Comparison of ENCODE assay signal across 7 cellular contexts in the genomic region with DNA sequence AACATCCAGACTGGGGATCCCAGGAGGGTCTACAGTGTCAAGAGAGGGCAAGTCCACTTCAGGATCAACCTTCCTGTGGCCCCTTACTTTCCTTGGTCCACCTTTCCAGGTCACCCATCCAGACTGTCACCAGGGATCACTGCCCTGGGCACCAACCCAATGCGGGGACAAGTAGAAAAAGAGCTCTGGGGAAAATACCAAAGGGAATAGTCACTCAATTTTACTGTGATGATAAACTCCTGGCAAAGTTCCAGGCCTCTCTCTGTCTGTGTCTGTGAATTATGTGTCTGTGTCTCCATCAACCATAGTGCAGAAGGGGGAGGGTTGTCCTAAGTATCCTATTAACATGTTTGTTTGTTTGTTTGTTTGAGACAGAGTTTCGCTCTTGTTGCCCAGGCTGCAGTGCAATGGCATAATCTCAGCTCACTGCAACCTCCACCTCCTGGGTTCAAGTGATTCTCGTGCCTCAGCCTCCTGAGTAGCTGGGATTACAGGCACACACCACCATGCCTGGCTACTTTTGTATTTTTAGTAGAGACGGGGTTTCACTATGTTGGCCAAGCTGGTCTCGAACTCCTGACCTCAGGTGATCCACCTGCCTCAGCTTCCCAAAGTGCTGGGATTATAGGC. TPM values are rescaled to one million over a fixed set of nuclear protein-coding genes. Genes with fewer than 3 reads are reported as not detected.
DNase-seq lines count a peak whose midpoint lies in the region; TF ChIP-seq lines count a peak whose summit lies in the region.
"Not testable (repeated sequence)": the region's sequence is repeated elsewhere in the genome, so short reads cannot be mapped to it uniquely, and the experiment has no call there.

No MANE protein-coding gene starts in this region.

- H3K9ac ChIP-seq in HUES6 (ENCODE audit: low read length) = peak overlapping the region; percentile 56
- H3K9ac ChIP-seq in endodermal cell (ENCODE audit: extremely low read depth, low read length, poor library complexity, severe bottlenecking) = not testable (repeated sequence)

- H3K9me3 Mint-ChIP-seq in endodermal cell = not testable (repeated sequence)

- H3K4me3 ChIP-seq in HUES6 (ENCODE audit: low read depth, low read length); endodermal cell (ENCODE audit: low read length); osteoblast (ENCODE audit: insufficient read depth, low read length): not testable (repeated sequence)

- whole genome bisulfite sequencing in endodermal cell (ENCODE audit: insufficient coverage in 1 of 2, insufficient read length in 1 of 2), 2 experiments = 90 to 95% methylated on average over 3 to 5 of the region's 5 CpGs

- peaks cover 19% of the 10 kb centered on the region for H3K36me3 Mint-ChIP-seq in endodermal cell (ENCODE audit: low read depth)

- not testable (repeated sequence) for H3K27me3 ChIP-seq in HUES6 (ENCODE audit: control insufficient read depth, insufficient read depth, low read length); endodermal cell (ENCODE audit: control insufficient read depth, insufficient read depth, low read length, poor library complexity, severe bottlenecking); osteoblast (ENCODE audit: insufficient read depth, low read length)

- H3K4me2 ChIP-seq in osteoblast (ENCODE audit: insufficient read depth, low read length) = not testable (repeated sequence)

- H3K4me1 Mint-ChIP-seq in endodermal cell = peaks cover 15% of the 10 kb centered on the region

- H3K4me1 ChIP-seq in HUES6 (ENCODE audit: control insufficient read depth, insufficient read depth, low read length) (peaks cover 14% of the 10 kb centered on the region), osteoblast (ENCODE audit: insufficient read depth, low read length) (peaks cover 25% of the 10 kb centered on the region)
- H3K4me1 ChIP-seq in endodermal cell (ENCODE audit: control insufficient read depth, insufficient read depth, low read length) = not testable (repeated sequence)

- peak overlapping the region; percentile 8 for H3K27ac Mint-ChIP-seq in endodermal cell

- H3K27me3 Mint-ChIP-seq in endodermal cell (ENCODE audit: insufficient read depth) = not testable (repeated sequence)

- not testable (repeated sequence) for H3K9me3 ChIP-seq in HUES6 (ENCODE audit: control insufficient read depth, insufficient read depth, low read depth, low read length); endodermal cell (ENCODE audit: control insufficient read depth, low read length); osteoblast (ENCODE audit: low read depth, low read length)

- not testable (repeated sequence) for H3K4me3 Mint-ChIP-seq in endodermal cell

- TF ChIP-seq CTCF in endodermal cell (conservative IDR thresholded peaks at IDR 0.05); osteoblast (IDR thresholded peaks at IDR 0.05; ENCODE audit: extremely low read depth, low read depth, low read length): not testable (repeated sequence)

- not testable (repeated sequence) for H3K27ac ChIP-seq in HUES6 (ENCODE audit: low read depth, low read length); endodermal cell (ENCODE audit: low read depth, low read length); osteoblast (ENCODE audit: low read depth, low read length)

- H3K79me2 ChIP-seq in osteoblast (ENCODE audit: insufficient read depth, low read length) = peaks cover 23% of the 10 kb centered on the region

- not testable (repeated sequence) for H3K36me3 ChIP-seq in HUES6 (ENCODE audit: control insufficient read depth, insufficient read depth, low read length); endodermal cell (ENCODE audit: control insufficient read depth, insufficient read depth, low read length); osteoblast (ENCODE audit: insufficient read depth, low read length)

- peak; percentile 92 for DNase-seq in EH (ENCODE audit: low read depth)
- peak; percentile 84 for DNase-seq in RPMI7951 (ENCODE audit: low read depth)
- peak; percentile 26 for DNase-seq in amniotic stem cell (lab: John Stamatoyannopoulos, UW)
- DNase-seq in endodermal cell = not testable (repeated sequence)
- peak; percentile 85 for DNase-seq in islet precursor cell
- peak; percentile 68 for DNase-seq in osteoblast (ENCODE audit: insufficient read length, low spot score, missing footprints)

- not testable (repeated sequence) for H4K20me1 ChIP-seq in osteoblast (ENCODE audit: insufficient read depth, low read length)

- H2AFZ ChIP-seq in osteoblast (ENCODE audit: low read length) = not testable (repeated sequence)

RNA-seq across cellular contexts. Expression of a gene that starts 3.0 kb away (rescaled TPM):
- 19.5 and 26.9 TPM in 2 replicates for total RNA-seq in RPMI7951 (2014; rRNA removed; shearing (Covaris generic))
- total RNA-seq in endodermal cell = 10 to 100 TPM; 61.4 to 62.7 TPM
- polyA plus RNA-seq in endodermal cell (2013, experiment 1 of 2) = 49.1 TPM
- polyA plus RNA-seq in endodermal cell (2013, experiment 2 of 2) = 45.9 TPM
- total RNA-seq in osteoblast = 36.9 and 49.8 TPM in 2 replicates

RNA-seq across cellular contexts. Expression of a gene that starts 8.8 kb away (rescaled TPM):
- 7.0 and 7.4 TPM in 2 replicates for total RNA-seq in RPMI7951 (2014; rRNA removed; shearing (Covaris generic))
- total RNA-seq in endodermal cell = 10 to 100 TPM; 26.5 to 32.8 TPM
- 23.7 TPM for polyA plus RNA-seq in endodermal cell (2013, experiment 1 of 2)
- polyA plus RNA-seq in endodermal cell (2013, experiment 2 of 2) = 23.3 TPM
- total RNA-seq in osteoblast = 36.9 and 46.6 TPM in 2 replicates
